Comparison of ENCODE assay signal across 33 cellular contexts in genomic region chr5:179895861-179896260, GRCh38.
"Had no signal": no experiment of that assay in that cellular context is flagged by ENCODE, and none has a peak within 500 bp of the region (broad histone marks: within the 10 kb centered on the region; RNA-seq: fewer than 3 reads in every experiment).

No MANE protein-coding gene starts in this region.

- H3K4me3 Mint-ChIP-seq: activated CD8-positive, alpha-beta T cell treated with anti-CD3 and anti-CD28 coated beads for 36 hours; activated naive CD8-positive, alpha-beta T cell treated with anti-CD3 and anti-CD28 coated beads for 36 hours; activated T-cell treated with anti-CD3 and anti-CD28 coated beads, Interleukin-2, amount 50 U/mL, for 72 hours; activated T-helper 17 cell treated with anti-CD3 and anti-CD28 coated beads, Interleukin-2, amount 50 U/mL, for 72 hours; central memory CD8-positive, alpha-beta T cell had no signal

- H3K27me3 ChIP-seq: brain microvascular endothelial cell, cardiac muscle cell had no signal

- H3K27me3 Mint-ChIP-seq: activated CD8-positive, alpha-beta T cell treated with anti-CD3 and anti-CD28 coated beads for 36 hours; activated naive CD8-positive, alpha-beta T cell treated with anti-CD3 and anti-CD28 coated beads for 36 hours; activated T-helper 17 cell treated with anti-CD3 and anti-CD28 coated beads, Interleukin-2, amount 50 U/mL, for 72 hours; central memory CD8-positive, alpha-beta T cell had no signal

- H3K4me1 Mint-ChIP-seq: activated naive CD8-positive, alpha-beta T cell treated with anti-CD3 and anti-CD28 coated beads for 36 hours; activated T-helper 17 cell treated with anti-CD3 and anti-CD28 coated beads, Interleukin-2, amount 50 U/mL, for 72 hours; central memory CD8-positive, alpha-beta T cell had no signal

- DNase-seq: activated CD4-positive, alpha-beta T cell treated with anti-CD3 and anti-CD28 coated beads for 1 hour; activated CD4-positive, alpha-beta T cell treated with anti-CD3 and anti-CD28 coated beads for 48 hours; activated CD4-positive, alpha-beta T cell treated with anti-CD3 and anti-CD28 coated beads, Interleukin-2, amount 50 U/mL, for 4 hours; activated CD4-positive, CD25-positive, alpha-beta regulatory T cell; activated CD8-positive, alpha-beta T cell treated with anti-CD3 and anti-CD28 coated beads for 36 hours; activated effector memory CD4-positive, alpha-beta T cell treated with anti-CD3 and anti-CD28 coated beads, Interleukin-2, amount 50 U/mL, for 16 hours; activated naive CD4-positive, alpha-beta T cell; activated naive CD4-positive, alpha-beta T cell treated with anti-CD3 and anti-CD28 coated beads, Interleukin-2, amount 50 U/mL, for 16 hours; activated naive CD8-positive, alpha-beta T cell treated with anti-CD3 and anti-CD28 coated beads for 36 hours; activated T-cell treated with anti-CD3 and anti-CD28 coated beads, Interleukin-2, amount 50 U/mL, for 1 hour; activated T-cell treated with anti-CD3 and anti-CD28 coated beads, Interleukin-2, amount 50 U/mL, for 72 hours; amniotic stem cell; aorta; brain microvascular endothelial cell; NCI-H1092 treated with DMSO at 0.1 percent for 48 hours; NCI-H1417; NCI-H146; NCI-H187; NCI-H2081 treated with DMSO at 0.1 percent for 48 hours; NCI-H2171; NCI-H510A; NCI-H526; NCI-H748 treated with DMSO at 0.1 percent for 48 hours; PC-9; Right ventricle myocardium superior; SW 1271; T-helper 1 cell; T-helper 2 cell; T-helper 9 cell; WERI-Rb-1 had no signal

- H3K27ac Mint-ChIP-seq: activated CD8-positive, alpha-beta T cell treated with anti-CD3 and anti-CD28 coated beads for 36 hours; activated naive CD8-positive, alpha-beta T cell treated with anti-CD3 and anti-CD28 coated beads for 36 hours; activated T-cell treated with anti-CD3 and anti-CD28 coated beads, Interleukin-2, amount 50 U/mL, for 72 hours; activated T-helper 17 cell treated with anti-CD3 and anti-CD28 coated beads, Interleukin-2, amount 50 U/mL, for 72 hours had no signal

- ATAC-seq: activated CD8-positive, alpha-beta T cell treated with anti-CD3 and anti-CD28 coated beads for 36 hours; activated T-cell treated with anti-CD3 and anti-CD28 coated beads, Interleukin-2, amount 50 U/mL, for 72 hours; activated T-helper 17 cell treated with anti-CD3 and anti-CD28 coated beads, Interleukin-2, amount 50 U/mL, for 72 hours had no signal

- H3K27ac ChIP-seq: brain microvascular endothelial cell, cardiac muscle cell, PC-9, WERI-Rb-1 had no signal

- H3K9me3 Mint-ChIP-seq: activated CD8-positive, alpha-beta T cell treated with anti-CD3 and anti-CD28 coated beads for 36 hours; activated naive CD8-positive, alpha-beta T cell treated with anti-CD3 and anti-CD28 coated beads for 36 hours; activated T-cell treated with anti-CD3 and anti-CD28 coated beads, Interleukin-2, amount 50 U/mL, for 72 hours; activated T-helper 17 cell treated with anti-CD3 and anti-CD28 coated beads, Interleukin-2, amount 50 U/mL, for 72 hours; central memory CD8-positive, alpha-beta T cell had no signal

- H3K4me3 ChIP-seq: cardiac muscle cell, PC-9 had no signal
